In the genomic region with DNA sequence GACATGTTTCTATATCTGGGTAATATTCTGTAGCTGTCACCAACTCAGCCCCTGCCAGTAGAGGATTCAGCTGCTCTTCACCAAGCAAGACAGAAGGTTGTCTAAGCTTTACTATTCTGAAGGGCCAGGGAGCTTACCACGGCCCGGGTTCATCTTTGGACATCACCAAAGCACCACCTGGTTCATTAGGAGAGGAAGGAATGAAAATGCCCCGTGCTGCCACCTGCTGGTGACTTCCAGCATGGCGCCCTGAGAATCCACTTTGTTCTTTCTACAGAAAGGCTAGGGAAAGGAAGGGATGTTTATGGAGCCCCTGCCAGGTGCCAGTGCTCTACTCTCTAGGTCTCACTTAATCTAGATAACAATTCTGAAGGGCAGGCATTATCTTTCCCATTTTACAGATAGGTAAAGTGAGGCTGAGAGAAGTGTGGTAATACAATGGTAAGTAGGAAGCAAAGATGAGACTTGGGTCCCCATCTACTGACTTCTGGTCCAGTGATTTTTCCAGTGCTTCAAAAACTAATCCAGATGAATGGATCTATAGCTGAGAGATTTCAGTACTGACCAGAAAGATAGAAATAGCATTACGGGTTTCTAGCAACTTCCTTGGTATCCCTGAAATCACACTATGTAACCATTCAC, we compare ENCODE assay signal across 8 cellular contexts.
DNase-seq lines count a peak whose midpoint lies in the region; ATAC-seq and TF ChIP-seq lines count a peak whose summit lies in the region.

No MANE protein-coding gene starts in this region.

- peak; percentile 84 for ATAC-seq in GM21360 (IDR thresholded peaks at IDR 0.05; ENCODE audit: unreplicated experiment)
- ATAC-seq in SK-N-SH treated with all-trans-retinoic acid at 6 μM for 48 hours: peak; percentile 81
- ATAC-seq in HG03097 (IDR thresholded peaks at IDR 0.05; ENCODE audit: low FRiP score, unreplicated experiment): no peak

- peak; percentile 39 for DNase-seq in DMS153 (lab: John Stamatoyannopoulos, UW)
- peak; percentile 62 for DNase-seq in KBM-7
- peak; percentile 4 for DNase-seq in amniotic epithelial cell (ENCODE audit: low read depth)
- DNase-seq in hypothalamus (lab: John Stamatoyannopoulos, UW): peak in 40 of 51 donors; percentile 7 to 79 (median 32)
- DNase-seq in stimulated activated CD4-positive, alpha-beta T cell treated with anti-CD3 and anti-CD28 coated beads, Interleukin-12 subunit alpha, Interleukin-12 subunit beta, amount 100 ng/mL, for 24 hours (ENCODE audit: low read depth in 2 of 2): peak; percentile 10 to 61

- in situ Hi-C loops in KBM-7 (cut with MboI; ENCODE audit: low pct_unique_long_range_greater_than_20kb, low sequenced_read_pairs): no loop called here

TF ChIP-seq in SK-N-SH treated with all-trans-retinoic acid at 6 μM for 48 hours, 23 proteins besides CTCF, POLR2A, EP300 and RAD21:
- TF ChIP-seq ARNTL (CRISPR knock-in tag; IDR thresholded peaks at IDR 0.05; ENCODE audit: borderline replicate concordance, low read depth) (no peak), ZNF70 (CRISPR knock-in tag; IDR thresholded peaks at IDR 0.05) (no peak), GLIS3 (CRISPR knock-in tag; IDR thresholded peaks at IDR 0.05) (no peak), OSR1 (CRISPR knock-in tag; IDR thresholded peaks at IDR 0.05) (no peak), CSDC2 (CRISPR knock-in tag; IDR thresholded peaks at IDR 0.05) (no peak), ZNF8 (CRISPR knock-in tag; IDR thresholded peaks at IDR 0.05) (no peak), SNAI2 (CRISPR knock-in tag; IDR thresholded peaks at IDR 0.05) (no peak), ZFP3 (CRISPR knock-in tag; IDR thresholded peaks at IDR 0.05) (no peak), RARB (CRISPR knock-in tag; IDR thresholded peaks at IDR 0.05) (no peak), BACH2 (CRISPR knock-in tag; IDR thresholded peaks at IDR 0.05; ENCODE audit: borderline replicate concordance) (no peak), ESRRG (CRISPR knock-in tag; IDR thresholded peaks at IDR 0.05) (no peak), TCF4 (CRISPR knock-in tag; IDR thresholded peaks at IDR 0.05; ENCODE audit: borderline replicate concordance) (no peak), ZC3H10 (CRISPR knock-in tag; IDR thresholded peaks at IDR 0.05) (no peak)
- TF ChIP-seq, protein P1, sequence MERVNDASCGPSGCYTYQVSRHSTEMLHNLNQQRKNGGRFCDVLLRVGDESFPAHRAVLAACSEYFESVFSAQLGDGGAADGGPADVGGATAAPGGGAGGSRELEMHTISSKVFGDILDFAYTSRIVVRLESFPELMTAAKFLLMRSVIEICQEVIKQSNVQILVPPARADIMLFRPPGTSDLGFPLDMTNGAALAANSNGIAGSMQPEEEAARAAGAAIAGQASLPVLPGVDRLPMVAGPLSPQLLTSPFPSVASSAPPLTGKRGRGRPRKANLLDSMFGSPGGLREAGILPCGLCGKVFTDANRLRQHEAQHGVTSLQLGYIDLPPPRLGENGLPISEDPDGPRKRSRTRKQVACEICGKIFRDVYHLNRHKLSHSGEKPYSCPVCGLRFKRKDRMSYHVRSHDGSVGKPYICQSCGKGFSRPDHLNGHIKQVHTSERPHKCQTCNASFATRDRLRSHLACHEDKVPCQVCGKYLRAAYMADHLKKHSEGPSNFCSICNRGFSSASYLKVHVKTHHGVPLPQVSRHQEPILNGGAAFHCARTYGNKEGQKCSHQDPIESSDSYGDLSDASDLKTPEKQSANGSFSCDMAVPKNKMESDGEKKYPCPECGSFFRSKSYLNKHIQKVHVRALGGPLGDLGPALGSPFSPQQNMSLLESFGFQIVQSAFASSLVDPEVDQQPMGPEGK (CRISPR knock-in tag; IDR thresholded peaks at IDR 0.05; ENCODE audit: borderline replicate concordance): no peak
- TF ChIP-seq, protein P2, sequence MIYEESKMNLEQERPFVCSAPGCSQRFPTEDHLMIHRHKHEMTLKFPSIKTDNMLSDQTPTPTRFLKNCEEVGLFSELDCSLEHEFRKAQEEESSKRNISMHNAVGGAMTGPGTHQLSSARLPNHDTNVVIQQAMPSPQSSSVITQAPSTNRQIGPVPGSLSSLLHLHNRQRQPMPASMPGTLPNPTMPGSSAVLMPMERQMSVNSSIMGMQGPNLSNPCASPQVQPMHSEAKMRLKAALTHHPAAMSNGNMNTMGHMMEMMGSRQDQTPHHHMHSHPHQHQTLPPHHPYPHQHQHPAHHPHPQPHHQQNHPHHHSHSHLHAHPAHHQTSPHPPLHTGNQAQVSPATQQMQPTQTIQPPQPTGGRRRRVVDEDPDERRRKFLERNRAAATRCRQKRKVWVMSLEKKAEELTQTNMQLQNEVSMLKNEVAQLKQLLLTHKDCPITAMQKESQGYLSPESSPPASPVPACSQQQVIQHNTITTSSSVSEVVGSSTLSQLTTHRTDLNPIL (CRISPR knock-in tag; IDR thresholded peaks at IDR 0.05; ENCODE audit: low read depth): no peak
- TF ChIP-seq, protein P3, sequence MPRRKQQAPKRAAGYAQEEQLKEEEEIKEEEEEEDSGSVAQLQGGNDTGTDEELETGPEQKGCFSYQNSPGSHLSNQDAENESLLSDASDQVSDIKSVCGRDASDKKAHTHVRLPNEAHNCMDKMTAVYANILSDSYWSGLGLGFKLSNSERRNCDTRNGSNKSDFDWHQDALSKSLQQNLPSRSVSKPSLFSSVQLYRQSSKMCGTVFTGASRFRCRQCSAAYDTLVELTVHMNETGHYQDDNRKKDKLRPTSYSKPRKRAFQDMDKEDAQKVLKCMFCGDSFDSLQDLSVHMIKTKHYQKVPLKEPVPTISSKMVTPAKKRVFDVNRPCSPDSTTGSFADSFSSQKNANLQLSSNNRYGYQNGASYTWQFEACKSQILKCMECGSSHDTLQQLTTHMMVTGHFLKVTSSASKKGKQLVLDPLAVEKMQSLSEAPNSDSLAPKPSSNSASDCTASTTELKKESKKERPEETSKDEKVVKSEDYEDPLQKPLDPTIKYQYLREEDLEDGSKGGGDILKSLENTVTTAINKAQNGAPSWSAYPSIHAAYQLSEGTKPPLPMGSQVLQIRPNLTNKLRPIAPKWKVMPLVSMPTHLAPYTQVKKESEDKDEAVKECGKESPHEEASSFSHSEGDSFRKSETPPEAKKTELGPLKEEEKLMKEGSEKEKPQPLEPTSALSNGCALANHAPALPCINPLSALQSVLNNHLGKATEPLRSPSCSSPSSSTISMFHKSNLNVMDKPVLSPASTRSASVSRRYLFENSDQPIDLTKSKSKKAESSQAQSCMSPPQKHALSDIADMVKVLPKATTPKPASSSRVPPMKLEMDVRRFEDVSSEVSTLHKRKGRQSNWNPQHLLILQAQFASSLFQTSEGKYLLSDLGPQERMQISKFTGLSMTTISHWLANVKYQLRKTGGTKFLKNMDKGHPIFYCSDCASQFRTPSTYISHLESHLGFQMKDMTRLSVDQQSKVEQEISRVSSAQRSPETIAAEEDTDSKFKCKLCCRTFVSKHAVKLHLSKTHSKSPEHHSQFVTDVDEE (CRISPR knock-in tag; IDR thresholded peaks at IDR 0.05): no peak
- TF ChIP-seq, protein P4, sequence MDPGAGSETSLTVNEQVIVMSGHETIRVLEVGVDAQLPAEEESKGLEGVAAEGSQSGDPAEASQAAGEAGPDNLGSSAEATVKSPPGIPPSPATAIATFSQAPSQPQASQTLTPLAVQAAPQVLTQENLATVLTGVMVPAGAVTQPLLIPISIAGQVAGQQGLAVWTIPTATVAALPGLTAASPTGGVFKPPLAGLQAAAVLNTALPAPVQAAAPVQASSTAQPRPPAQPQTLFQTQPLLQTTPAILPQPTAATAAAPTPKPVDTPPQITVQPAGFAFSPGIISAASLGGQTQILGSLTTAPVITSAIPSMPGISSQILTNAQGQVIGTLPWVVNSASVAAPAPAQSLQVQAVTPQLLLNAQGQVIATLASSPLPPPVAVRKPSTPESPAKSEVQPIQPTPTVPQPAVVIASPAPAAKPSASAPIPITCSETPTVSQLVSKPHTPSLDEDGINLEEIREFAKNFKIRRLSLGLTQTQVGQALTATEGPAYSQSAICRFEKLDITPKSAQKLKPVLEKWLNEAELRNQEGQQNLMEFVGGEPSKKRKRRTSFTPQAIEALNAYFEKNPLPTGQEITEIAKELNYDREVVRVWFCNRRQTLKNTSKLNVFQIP (CRISPR knock-in tag; IDR thresholded peaks at IDR 0.05; ENCODE audit: borderline replicate concordance, low read depth): no peak

Comparison
In these comparisons a context has a peak if more than half of its experiments do, and no peak if none do; other contexts are left out.
1. DNase-seq: peak in every context shown above with its lines; median percentile 62 in KBM-7; 39 in DMS153; 36 in stimulated activated CD4-positive, alpha-beta T cell treated with anti-CD3 and anti-CD28 coated beads, Interleukin-12 subunit alpha, Interleukin-12 subunit beta, amount 100 ng/mL, for 24 hours; 32 in hypothalamus; 4 in amniotic epithelial cell.